Comparison of ENCODE assay signal across 15 cellular contexts in the genomic region with DNA sequence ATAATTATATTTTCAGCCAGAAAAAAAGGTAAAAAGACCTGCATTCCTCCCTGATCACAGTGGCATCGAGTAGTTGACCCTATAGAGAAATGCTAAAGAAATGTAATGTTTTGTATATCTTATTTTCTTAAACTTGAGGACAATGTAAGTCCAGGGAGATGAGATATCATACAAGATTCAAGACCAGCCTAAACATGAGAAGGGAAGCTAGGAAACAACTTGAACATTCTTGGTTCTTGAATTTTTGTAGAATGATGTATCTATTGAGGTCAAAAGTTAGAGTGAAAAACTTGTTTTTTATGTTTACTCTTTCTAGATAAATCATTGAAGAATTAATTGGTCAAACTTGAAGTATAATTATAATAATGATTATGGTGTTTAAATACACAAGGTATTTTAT.
"Had no signal": no experiment of that assay in that cellular context is flagged by ENCODE, and none has a peak within 500 bp of the region (broad histone marks: within the 10 kb centered on the region; RNA-seq: fewer than 3 reads in every experiment).

No MANE protein-coding gene starts in this region.

- H3K4me3 Mint-ChIP-seq: activated naive CD4-positive, alpha-beta T cell treated with anti-CD3 and anti-CD28 coated beads for 36 hours had no signal

- H3K27me3 ChIP-seq: esophagus squamous epithelium, heart left ventricle, sigmoid colon had no signal

- H3K27ac ChIP-seq: esophagus squamous epithelium, parathyroid adenoma, sigmoid colon had no signal

- DNase-seq: activated CD4-positive, CD25-positive, alpha-beta regulatory T cell treated with anti-CD3 and anti-CD28 coated beads, Interleukin-2, amount 50 U/mL, for 72 hours; activated naive CD4-positive, alpha-beta T cell treated with anti-CD3 and anti-CD28 coated beads for 36 hours; activated T-cell treated with anti-CD3 and anti-CD28 coated beads for 4 hours; esophagus squamous epithelium; heart left ventricle; left cardiac atrium; midbrain; sigmoid colon; stimulated activated CD4-positive, alpha-beta T cell treated with anti-CD3 and anti-CD28 coated beads, Interleukin-12 subunit alpha, Interleukin-12 subunit beta, amount 100 ng/mL, for 4 hours; stimulated activated CD4-positive, alpha-beta T cell treated with anti-CD3 and anti-CD28 coated beads, Interleukin-2, amount 100 ng/mL, for 24 hours; T-helper 1 cell; T1000 had no signal

- H3K36me3 ChIP-seq: esophagus squamous epithelium, heart left ventricle, sigmoid colon had no signal

- H3K9me3 ChIP-seq: esophagus squamous epithelium, heart left ventricle, sigmoid colon had no signal

- FAIRE-seq: astrocyte had no signal

- H3K79me2 ChIP-seq: parathyroid adenoma had no signal

- H3K4me3 ChIP-seq: esophagus squamous epithelium, heart left ventricle, lung, sigmoid colon had no signal

- H3K9ac ChIP-seq: parathyroid adenoma had no signal

- H3K4me1 ChIP-seq: sigmoid colon had no signal

- H3K27ac Mint-ChIP-seq: activated naive CD4-positive, alpha-beta T cell treated with anti-CD3 and anti-CD28 coated beads for 36 hours had no signal
